ENCODE assay signal across 9 cellular contexts in genomic region chr11:105636496-105636895, GRCh38. TPM values are rescaled to one million over a fixed set of nuclear protein-coding genes. Genes with fewer than 3 reads are reported as not detected.
"Had no signal": no experiment of that assay in that cellular context is flagged by ENCODE, and none has a peak within 500 bp of the region (broad histone marks: within the 10 kb centered on the region; RNA-seq: fewer than 3 reads in every experiment).

No MANE protein-coding gene starts in this region.

- FAIRE-seq: H1, H54, K562 had no signal

- ATAC-seq: GM23338, K562 had no signal

- H2AFZ ChIP-seq: GM23338 had no signal

- DNase-seq: H9, HCEC 1CT, IMR-90 had no signal

- H3K4me3 Mint-ChIP-seq: GM23338, H9 had no signal

- H3K27ac Mint-ChIP-seq: GM23338, H9 had no signal

- H3K4me3 ChIP-seq: GM23338, K562 had no signal

- H3K27ac ChIP-seq: HL-60 had no signal

- H3K9me3 Mint-ChIP-seq: GM23338, H9 had no signal

- H3K4me2 ChIP-seq: GM23338 had no signal

RNA-seq across cellular contexts. Expression of gene GRIA4, which starts 26.6 kb away (rescaled TPM):
- total RNA-seq: HT1080, K562 had no signal
- polyA plus RNA-seq: K562 had no signal
